ENCODE assay signal across 11 cellular contexts in genomic region chr1:221939598-221939997, GRCh38.
A peak's percentile ranks its signal among the peaks of the same experiment; 100 is the strongest.
DNase-seq lines count a peak whose midpoint lies in the region; ATAC-seq, FAIRE-seq and TF ChIP-seq lines count a peak whose summit lies in the region.
"Had no signal": no experiment of that assay in that cellular context is flagged by ENCODE, and none has a peak within 500 bp of the region (broad histone marks: within the 10 kb centered on the region; RNA-seq: fewer than 3 reads in every experiment).

No MANE protein-coding gene starts in this region.

- H3K27ac Mint-ChIP-seq in CD8-positive, alpha-beta memory T cell = no peak overlapping the region

- peaks cover 4 to 13% (median 9%) of the 10 kb centered on the region in 5 donors for H3K9me3 Mint-ChIP-seq in CD8-positive, alpha-beta memory T cell

- peaks cover 0 to 18% (median 0%) of the 10 kb centered on the region in 3 donors for H3K36me3 Mint-ChIP-seq in CD8-positive, alpha-beta memory T cell

- H3K36me3 ChIP-seq in CD8-positive, alpha-beta memory T cell (ENCODE audit: insufficient read depth, low read length) = no peaks in the 10 kb centered on the region
- H3K36me3 ChIP-seq: cardiac muscle cell, WERI-Rb-1 had no signal

- TF ChIP-seq CTCF in GM12872 (IDR thresholded peaks at IDR 0.05; ENCODE audit: insufficient read depth, low read depth, low read length) = peak; percentile 24; the same call in 1 of the 3 replicates

- POLR2A ChIA-PET in CD8-positive, alpha-beta memory T cell (lab: Charles Lee) = interaction anchor here (0.7 kb wide), 1 partner anchor 198 kb away, joined by 3 read pairs; the partner anchor contains the start of gene DUSP10

- CTCF ChIA-PET in CD8-positive, alpha-beta memory T cell (lab: Charles Lee) = no interaction called here

- H3K9me3 ChIP-seq in CD8-positive, alpha-beta memory T cell (ENCODE audit: low read length) = no peaks in the 10 kb centered on the region

- no peaks in the 10 kb centered on the region for H3K4me1 Mint-ChIP-seq in CD8-positive, alpha-beta memory T cell

- H3K4me3 ChIP-seq in CD8-positive, alpha-beta memory T cell (ENCODE audit: low read length) = no peak overlapping the region
- H3K4me3 ChIP-seq: cardiac muscle cell had no signal

- ATAC-seq in GM21447 (IDR thresholded peaks at IDR 0.05; ENCODE audit: unreplicated experiment) = peak; percentile 81
- peak; percentile 96 for ATAC-seq in HG03354 (IDR thresholded peaks at IDR 0.05; ENCODE audit: poor library complexity, severe bottlenecking, unreplicated experiment)
- ATAC-seq: HepG2 had no signal

- no peak overlapping the region for H3K27ac ChIP-seq in CD8-positive, alpha-beta memory T cell (ENCODE audit: low read depth, low read length)
- H3K27ac ChIP-seq: cardiac muscle cell, WERI-Rb-1 had no signal

- no peaks in the 10 kb centered on the region for H3K27me3 Mint-ChIP-seq in CD8-positive, alpha-beta memory T cell

- H3K4me1 ChIP-seq in CD8-positive, alpha-beta memory T cell (ENCODE audit: insufficient read depth, low read length) = no peaks in the 10 kb centered on the region

- no peak for FAIRE-seq in H54 (lab: Jason Lieb, UNC)
- FAIRE-seq: HepG2 had no signal

- DNase-seq in RPMI8226 (peak; percentile 93), H54 (ENCODE audit: insufficient read length, low spot score) (no peak), SKM-1 treated with dmso at 0.1 percent for 144 hours (lab: John Stamatoyannopoulos, UW; ENCODE audit: unreplicated experiment) (no peak)
- no peak for DNase-seq in activated CD4-positive, alpha-beta T cell treated with anti-CD3 and anti-CD28 coated beads for 4 hours
- DNase-seq in CD8-positive, alpha-beta memory T cell = no peak
- DNase-seq: WERI-Rb-1 had no signal

- no peaks in the 10 kb centered on the region for H3K27me3 ChIP-seq in CD8-positive, alpha-beta memory T cell (ENCODE audit: insufficient read depth, low read length, poor library complexity, severe bottlenecking)
- H3K27me3 ChIP-seq: cardiac muscle cell had no signal

- TF ChIP-seq POLR2A in H54 (IDR thresholded peaks at IDR 0.05; ENCODE audit: low read depth, low read length) = no peak

- H3K4me3 Mint-ChIP-seq in CD8-positive, alpha-beta memory T cell = no peak overlapping the region
